ENCODE assay signal across 8 cellular contexts in the genomic region with DNA sequence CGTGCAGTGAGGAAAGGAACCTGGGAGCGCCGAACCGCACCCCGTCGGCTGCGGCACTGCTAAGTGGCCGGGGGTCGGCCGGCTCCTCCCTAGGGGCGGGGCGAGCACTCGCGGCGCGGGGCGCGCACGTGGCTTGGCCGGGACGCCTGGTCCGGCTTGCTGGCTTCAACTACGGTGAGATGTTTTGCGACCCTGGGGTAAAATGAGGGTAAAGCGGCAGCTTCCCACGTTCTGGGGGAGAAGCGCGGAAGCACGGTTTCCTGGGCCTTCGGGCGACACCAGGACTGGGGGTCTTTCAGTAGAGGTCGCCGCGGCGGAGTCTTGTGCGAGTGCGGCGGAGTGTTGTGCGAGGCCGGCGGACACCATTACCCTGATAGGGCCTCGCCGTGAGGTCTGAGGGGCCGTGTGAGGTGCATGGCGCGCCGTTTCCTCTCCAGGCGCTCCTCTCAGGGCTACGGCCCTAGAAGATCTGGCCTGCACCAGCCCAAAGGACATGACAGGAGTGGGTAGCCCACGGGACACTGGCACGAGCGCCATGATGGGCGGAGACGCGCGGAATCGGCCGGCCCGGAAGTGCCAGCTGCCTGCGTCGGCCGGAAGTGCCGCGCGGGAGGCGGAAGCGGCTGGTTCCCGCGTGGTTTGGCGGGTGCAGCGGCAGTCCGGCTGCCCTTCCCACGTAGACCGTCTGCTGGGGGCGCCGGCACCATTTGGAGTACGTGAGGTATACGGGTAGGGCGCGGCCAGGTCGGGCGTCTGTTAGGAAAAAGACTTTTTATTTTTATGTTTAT. TPM values are rescaled to one million over a fixed set of nuclear protein-coding genes. Genes with fewer than 3 reads are reported as not detected.
DNase-seq lines count a peak whose midpoint lies in the region; ATAC-seq and TF ChIP-seq lines count a peak whose summit lies in the region.

Gene PIGW (plus strand): TSS at position 107 of the 788 bp plus-strand sequence. CDS start 2,115 bp downstream, outside the sequence.

- H3K4me2 ChIP-seq in KMS-11: peak within 1 kb of the TSS; percentile 70

- H3K27ac ChIP-seq in KMS-11: peak within 1 kb of the TSS; percentile 97
- peak within 1 kb of the TSS; percentile 90 to 99 (median 94) for H3K27ac ChIP-seq in Peyer's patch

- H3K79me2 ChIP-seq in KMS-11 (ENCODE audit: insufficient read depth, low read depth): peaks cover 25% of the 10 kb centered on the region

- H3K36me3 ChIP-seq in KMS-11 (ENCODE audit: insufficient read depth) (0 out of 2 replicates have a peak, but pooled peaks cover 5% of the 10 kb centered on the region), Peyer's patch (peaks cover 0 to 32% (median 0%) of the 10 kb centered on the region in 3 donors)

- H3K27me3 Mint-ChIP-seq in activated T-cell treated with anti-CD3 and anti-CD28 coated beads, Interleukin-2, amount 50 U/mL, for 4 hours (ENCODE audit: low read depth): no peaks in the 10 kb centered on the region

- TF ChIP-seq POLR2A in Peyer's patch (IDR thresholded peaks at IDR 0.05): peak; percentile 79 to 84

- H3K27me3 ChIP-seq in KMS-11 (ENCODE audit: insufficient read depth, low read depth) (no peaks in the 10 kb centered on the region), Peyer's patch (no peaks in the 10 kb centered on the region)

- peak within 1 kb of the TSS; percentile 95 for H3K4me3 Mint-ChIP-seq in activated T-cell treated with anti-CD3 and anti-CD28 coated beads, Interleukin-2, amount 50 U/mL, for 4 hours

- H3K4me1 ChIP-seq in KMS-11 (ENCODE audit: low read depth, poor library complexity, severe bottlenecking): peaks cover 16% of the 10 kb centered on the region
- H3K4me1 ChIP-seq in Peyer's patch: peaks cover 0 to 7% (median 5%) of the 10 kb centered on the region in 4 donors

- H3K9me3 ChIP-seq in Peyer's patch: no peaks in the 10 kb centered on the region

- peak within 1 kb of the TSS; percentile 98 for H3K9ac ChIP-seq in KMS-11

- H2AFZ ChIP-seq in KMS-11 (ENCODE audit: low read depth): peak within 1 kb of the TSS; percentile 78

- H3K4me1 Mint-ChIP-seq in activated T-cell treated with anti-CD3 and anti-CD28 coated beads, Interleukin-2, amount 50 U/mL, for 4 hours (ENCODE audit: low read depth): peaks cover 17% of the 10 kb centered on the region

- no peaks in the 10 kb centered on the region for H4K20me1 ChIP-seq in KMS-11 (ENCODE audit: insufficient read depth)

- H3K36me3 Mint-ChIP-seq in activated T-cell treated with anti-CD3 and anti-CD28 coated beads, Interleukin-2, amount 50 U/mL, for 4 hours (ENCODE audit: insufficient read depth): peaks cover 32% of the 10 kb centered on the region

- H3K9me3 Mint-ChIP-seq in activated T-cell treated with anti-CD3 and anti-CD28 coated beads, Interleukin-2, amount 50 U/mL, for 4 hours: no peaks in the 10 kb centered on the region

- TF ChIP-seq CTCF in KMS-11 (conservative IDR thresholded peaks at IDR 0.05; ENCODE audit: low read depth, low read length) (no peak), Peyer's patch (IDR thresholded peaks at IDR 0.05) (peak in 2 of 6 experiments; percentile 22 to 37)

- DNase-seq in DMS153 treated with DMSO at 0.1 percent for 48 hours (lab: John Stamatoyannopoulos, UW; ENCODE audit: unreplicated experiment): peak; percentile 69
- DNase-seq in Peyer's patch: peak; percentile 86 to 95 (median 94)
- DNase-seq in activated T-cell treated with anti-CD3 and anti-CD28 coated beads, Interleukin-2, amount 50 U/mL, for 4 hours: peak; percentile 84
- peak; percentile 90 for DNase-seq in myocyte (ENCODE audit: low read depth)
- DNase-seq in stimulated activated CD8-positive, alpha-beta memory T cell treated with anti-CD3 and anti-CD28 coated beads, Interleukin-7, amount 100 ng/mL, for 4 hours (ENCODE audit: low read depth in 2 of 2): peak; percentile 72 to 87

- H3K4me3 ChIP-seq in KMS-11 (IDR thresholded peaks at IDR 0.05; ENCODE audit: insufficient read depth, low read depth, low read length) (no peak within 1 kb of the TSS), Peyer's patch (peak within 1 kb of the TSS; percentile 69 to 95 (median 80))

- ATAC-seq in GM21717 (IDR thresholded peaks at IDR 0.05; ENCODE audit: unreplicated experiment) (peak; percentile 62), esophagus mucosa (peak; percentile 91)
- ATAC-seq in activated T-cell treated with anti-CD3 and anti-CD28 coated beads, Interleukin-2, amount 50 U/mL, for 4 hours: peak; percentile 90 to 92

RNA-seq across cellular contexts. Expression of gene PIGW, which starts in this region (rescaled TPM):
- total RNA-seq in Peyer's patch (1 to 10 TPM in 3 of 4 donors, not detected in 1; 2.5 to 4.4 (median 4.3) TPM), esophagus mucosa (14.3 TPM), myocyte (6.9 and 7.2 TPM in 2 replicates)
- total RNA-seq in activated T-cell treated with anti-CD3 and anti-CD28 coated beads, Interleukin-2, amount 50 U/mL, for 4 hours: 10 to 100 TPM; 34.7 to 45.9 (median 38.0) TPM
- polyA plus RNA-seq in myocyte (2012): 6.6 TPM
